9 cellular contexts compared by ENCODE assay signal in the genomic region with DNA sequence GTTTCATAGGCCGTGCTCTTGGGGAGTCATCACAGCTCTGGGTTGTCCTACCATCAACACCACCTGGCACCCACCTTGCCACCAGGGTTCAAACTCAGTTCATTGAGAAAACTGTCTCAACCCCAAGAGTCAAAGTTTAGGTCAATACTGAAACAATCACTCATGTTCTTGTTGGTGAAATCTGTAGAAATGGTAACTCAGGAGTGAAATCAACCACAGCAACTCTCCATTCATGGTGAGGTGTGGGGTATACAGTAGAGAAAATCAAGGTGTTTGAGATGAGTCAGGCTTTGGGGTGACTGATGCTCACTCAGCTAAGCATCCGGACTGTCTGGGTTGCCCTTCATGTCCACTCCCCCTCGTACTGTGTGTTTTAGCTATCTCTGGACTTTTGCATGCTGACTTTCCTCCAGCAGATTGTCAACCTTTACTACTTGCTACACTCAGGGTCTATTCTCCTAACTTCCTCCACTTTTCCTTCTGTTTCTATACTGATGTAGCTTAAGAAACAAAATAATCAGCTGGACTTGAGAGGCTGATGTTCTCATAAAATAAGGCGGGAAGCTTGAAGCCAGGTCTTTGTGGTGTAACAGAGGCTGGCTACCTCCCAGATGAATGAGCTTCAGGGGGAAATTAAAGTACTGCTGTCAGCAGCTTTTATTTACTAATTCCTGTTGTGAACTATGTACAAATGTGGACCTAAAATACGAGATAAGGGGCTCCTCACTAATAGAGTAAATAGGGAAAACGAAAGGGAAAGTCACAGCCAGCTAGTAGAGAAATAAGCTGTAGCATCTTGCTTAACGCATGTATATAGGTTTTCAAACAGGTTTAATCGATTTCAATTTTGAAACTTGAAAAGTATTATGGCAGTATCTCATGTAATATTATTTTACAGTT.
DNase-seq lines count a peak whose midpoint lies in the region; ATAC-seq and TF ChIP-seq lines count a peak whose summit lies in the region.
"Had no signal": no experiment of that assay in that cellular context is flagged by ENCODE, and none has a peak within 500 bp of the region (broad histone marks: within the 10 kb centered on the region; RNA-seq: fewer than 3 reads in every experiment).

No MANE protein-coding gene starts in this region.

- intact Hi-C loops in tibial artery (cut with DNase I; ENCODE audit: low total_unique reads), result loop anchor here (10.0 kb wide), 2 partner anchors 138 to 868 kb away; partner anchors contain the start of gene KLF6

- H3K4me1 ChIP-seq in tibial artery, result peaks cover 0 to 43% (median 6%) of the 10 kb centered on the region in 4 donors
- H3K4me1 ChIP-seq in effector memory CD4-positive, alpha-beta T cell (ENCODE audit: control insufficient read depth, insufficient read depth, low read length, poor library complexity, severe bottlenecking), result no peaks in the 10 kb centered on the region

- ATAC-seq in GM21423 (IDR thresholded peaks at IDR 0.05; ENCODE audit: unreplicated experiment) (peak; percentile 67), GM21360 (IDR thresholded peaks at IDR 0.05; ENCODE audit: unreplicated experiment) (no peak), GM21786 (IDR thresholded peaks at IDR 0.05; ENCODE audit: unreplicated experiment) (no peak)

- DNase-seq in GM12864 (ENCODE audit: low read depth), result peak; percentile 7
- peak; percentile 42 for DNase-seq in NCI-H748 treated with DMSO at 0.1 percent for 48 hours (lab: John Stamatoyannopoulos, UW)
- peak; percentile 25 for DNase-seq in fibroblast of villous mesenchyme (ENCODE audit: low read depth)
- DNase-seq in tibial artery, result no peak
- no peak for DNase-seq in effector memory CD4-positive, alpha-beta T cell
- DNase-seq: Calu3 had no signal

- no peaks in the 10 kb centered on the region for H3K27me3 ChIP-seq in tibial artery
- H3K27me3 ChIP-seq in effector memory CD4-positive, alpha-beta T cell (replicated peaks; ENCODE audit: control insufficient read depth, insufficient read depth, low read length, poor library complexity, severe bottlenecking), result no peaks in the 10 kb centered on the region

- no peak overlapping the region for H3K4me3 ChIP-seq in GM12864 (ENCODE audit: low read depth, low read length)
- H3K4me3 ChIP-seq in fibroblast of villous mesenchyme (ENCODE audit: low read depth, low read length), result no peak overlapping the region
- H3K4me3 ChIP-seq in tibial artery, result no peak overlapping the region
- H3K4me3 ChIP-seq in effector memory CD4-positive, alpha-beta T cell (ENCODE audit: insufficient read depth, low read depth, low read length, poor library complexity, severe bottlenecking), result no peak overlapping the region

- H3K27ac ChIP-seq in tibial artery, result no peak overlapping the region
- H3K27ac ChIP-seq in effector memory CD4-positive, alpha-beta T cell (ENCODE audit: insufficient read depth, low read length, poor library complexity, severe bottlenecking), result no peak overlapping the region

- no peaks in the 10 kb centered on the region for H3K36me3 ChIP-seq in tibial artery
- H3K36me3 ChIP-seq in effector memory CD4-positive, alpha-beta T cell (ENCODE audit: control insufficient read depth, insufficient read depth, low read length), result no peaks in the 10 kb centered on the region

- H3K9me3 ChIP-seq in tibial artery, result no peaks in the 10 kb centered on the region
- no peaks in the 10 kb centered on the region for H3K9me3 ChIP-seq in effector memory CD4-positive, alpha-beta T cell (ENCODE audit: control insufficient read depth, low read length)

- TF ChIP-seq CTCF in GM12864 (IDR thresholded peaks at IDR 0.05; ENCODE audit: low read depth, low read length, missing control alignments) (no peak), fibroblast of villous mesenchyme (IDR thresholded peaks at IDR 0.05; ENCODE audit: insufficient read depth, low read depth, low read length) (no peak), tibial artery (IDR thresholded peaks at IDR 0.05) (no peak)

Comparison
In these comparisons a context has a peak if more than half of its experiments do, and no peak if none do; other contexts are left out.
1. DNase-seq: peak in GM12864 (single experiment), NCI-H748 treated with DMSO at 0.1 percent for 48 hours (single experiment) and fibroblast of villous mesenchyme (single experiment); none in tibial artery (0 of 2) and effector memory CD4-positive, alpha-beta T cell (0 of 3).